ENCODE assay signal across 30 cellular contexts in the genomic region with DNA sequence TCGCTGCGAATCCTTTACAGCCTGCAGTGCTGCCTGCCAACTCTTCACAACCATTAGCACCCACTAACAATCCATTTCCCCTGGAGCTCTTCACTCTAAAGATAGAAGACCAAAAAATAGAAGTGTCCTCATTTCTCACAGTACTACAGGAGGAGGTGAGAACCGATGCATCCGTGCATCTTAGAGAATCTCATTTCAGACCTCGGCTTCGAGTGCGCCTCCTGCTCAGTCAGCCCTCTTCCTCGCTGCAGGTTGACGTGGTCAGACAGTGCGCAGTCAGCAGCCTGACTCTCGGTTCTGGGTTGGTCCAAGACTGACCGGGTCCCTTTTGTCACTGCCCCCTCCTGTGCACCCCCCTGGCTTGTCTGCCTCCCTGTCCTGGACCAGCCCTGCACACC.
"Had no signal": no experiment of that assay in that cellular context is flagged by ENCODE, and none has a peak within 500 bp of the region (broad histone marks: within the 10 kb centered on the region; RNA-seq: fewer than 3 reads in every experiment).

No MANE protein-coding gene starts in this region.

- H3K4me3 Mint-ChIP-seq: activated CD4-positive, alpha-beta T cell treated with anti-CD3 and anti-CD28 coated beads for 36 hours; activated naive CD4-positive, alpha-beta T cell treated with anti-CD3 and anti-CD28 coated beads for 36 hours; activated naive CD8-positive, alpha-beta T cell treated with anti-CD3 and anti-CD28 coated beads for 36 hours; mesothelial cell of epicardium; stimulated activated memory B cell treated with anti-CD40 and anti-IgM and Interleukin-4, amounts not matched to agents 10 μg/mL and 1 μg/mL and 100 μg/mL, for 72 hours; stimulated activated naive CD8-positive, alpha-beta T cell treated with anti-CD3 and anti-CD28 coated beads, Interleukin-15, amount 100 ng/mL, for 72 hours; T-helper 2 cell treated with Interferon-gamma antibody and Interleukin-4, amounts not matched to agents 5 μg/mL and 100 μg/mL, for 36 hours had no signal

- H3K36me3 ChIP-seq: colonic mucosa, ovary, prostate gland had no signal

- H3K4me1 Mint-ChIP-seq: mesothelial cell of epicardium had no signal

- H3K4me1 ChIP-seq: adrenal gland, colonic mucosa, prostate gland, thyroid gland, upper lobe of right lung had no signal

- H3K9me3 Mint-ChIP-seq: activated naive CD4-positive, alpha-beta T cell treated with anti-CD3 and anti-CD28 coated beads for 36 hours; activated naive CD8-positive, alpha-beta T cell treated with anti-CD3 and anti-CD28 coated beads for 36 hours; mesothelial cell of epicardium; naive B cell; stimulated activated memory B cell treated with anti-CD40 and anti-IgM and Interleukin-4, amounts not matched to agents 10 μg/mL and 1 μg/mL and 100 μg/mL, for 72 hours; stimulated activated naive CD8-positive, alpha-beta T cell treated with anti-CD3 and anti-CD28 coated beads, Interleukin-15, amount 100 ng/mL, for 72 hours; T-helper 2 cell treated with Interferon-gamma antibody and Interleukin-4, amounts not matched to agents 5 μg/mL and 100 μg/mL, for 36 hours had no signal

- H3K4me3 ChIP-seq: adrenal gland, body of pancreas, colonic mucosa, gastrocnemius medialis, ovary, prostate gland, sigmoid colon, thyroid gland, upper lobe of right lung had no signal

- H3K27ac Mint-ChIP-seq: activated CD4-positive, alpha-beta T cell treated with anti-CD3 and anti-CD28 coated beads for 36 hours; activated naive CD4-positive, alpha-beta T cell treated with anti-CD3 and anti-CD28 coated beads for 36 hours; activated naive CD8-positive, alpha-beta T cell treated with anti-CD3 and anti-CD28 coated beads for 36 hours; mesothelial cell of epicardium; stimulated activated naive CD8-positive, alpha-beta T cell treated with anti-CD3 and anti-CD28 coated beads, Interleukin-15, amount 100 ng/mL, for 72 hours; T-helper 2 cell treated with Interferon-gamma antibody and Interleukin-4, amounts not matched to agents 5 μg/mL and 100 μg/mL, for 36 hours had no signal

- DNase-seq: activated CD4-positive, alpha-beta T cell treated with anti-CD3 and anti-CD28 coated beads for 36 hours; activated CD4-positive, CD25-positive, alpha-beta regulatory T cell; activated effector memory CD4-positive, alpha-beta T cell treated with anti-CD3 and anti-CD28 coated beads, Interleukin-2, amount 50 U/mL, for 16 hours; activated naive CD4-positive, alpha-beta T cell treated with anti-CD3 and anti-CD28 coated beads for 36 hours; activated naive CD8-positive, alpha-beta T cell treated with anti-CD3 and anti-CD28 coated beads for 36 hours; adrenal gland; aorta; body of pancreas; colonic mucosa; effector memory CD4-positive, alpha-beta T cell; erythroblast; gastrocnemius medialis; glutamatergic neuron; islet precursor cell; left cardiac atrium; mammary epithelial cell; naive B cell; ovary; sigmoid colon; small intestine; stimulated activated CD4-positive, alpha-beta T cell treated with anti-CD3 and anti-CD28 coated beads, Interleukin-4, amount 100 ng/mL, for 24 hours; stimulated activated CD8-positive, alpha-beta memory T cell treated with anti-CD3 and anti-CD28 coated beads, Interleukin-4, amount 100 ng/mL, for 48 hours; stimulated activated naive CD8-positive, alpha-beta T cell treated with anti-CD3 and anti-CD28 coated beads, Interleukin-15, amount 100 ng/mL, for 72 hours; substantia nigra; thyroid gland; upper lobe of right lung had no signal

- H3K27ac ChIP-seq: adrenal gland, body of pancreas, colonic mucosa, gastrocnemius medialis, ovary, prostate gland, thyroid gland, upper lobe of right lung had no signal

- H3K9me3 ChIP-seq: adrenal gland, body of pancreas, colonic mucosa, gastrocnemius medialis, ovary, prostate gland, sigmoid colon, thyroid gland, upper lobe of right lung had no signal

- H3K36me3 Mint-ChIP-seq: activated naive CD8-positive, alpha-beta T cell treated with anti-CD3 and anti-CD28 coated beads for 36 hours; naive B cell; stimulated activated memory B cell treated with anti-CD40 and anti-IgM and Interleukin-4, amounts not matched to agents 10 μg/mL and 1 μg/mL and 100 μg/mL, for 72 hours had no signal

- H3K27me3 ChIP-seq: adrenal gland, body of pancreas, colonic mucosa, gastrocnemius medialis, ovary, sigmoid colon, thyroid gland, upper lobe of right lung had no signal
